11 cellular contexts compared by ENCODE assay signal in genomic region chr6:81613606-81614005, GRCh38.
A peak's percentile ranks its signal among the peaks of the same experiment; 100 is the strongest.
DNase-seq lines count a peak whose midpoint lies in the region; ATAC-seq and TF ChIP-seq lines count a peak whose summit lies in the region.
"Had no signal": no experiment of that assay in that cellular context is flagged by ENCODE, and none has a peak within 500 bp of the region (broad histone marks: within the 10 kb centered on the region; RNA-seq: fewer than 3 reads in every experiment).

No MANE protein-coding gene starts in this region.

- TF ChIP-seq CTCF in PC-3 (conservative IDR thresholded peaks at IDR 0.05; ENCODE audit: low read depth, low read length) = no peak
- no peak for TF ChIP-seq CTCF in osteoblast (IDR thresholded peaks at IDR 0.05; ENCODE audit: extremely low read depth, low read depth, low read length)

- no TSS peak for BruUV-seq in PC-3 (replicated peaks; lab: Mats Ljungman, UMichigan)

- intact Hi-C loops in PC-3 (cut with micrococcal nuclease) = loop anchor here (5.0 kb wide), 1 partner anchor 34 kb away; no protein-coding TSS in a partner anchor

- peak; percentile 32 for DNase-seq in DMS53 (lab: John Stamatoyannopoulos, UW)
- no peak for DNase-seq in DMS53 treated with DMSO at 0.1 percent for 48 hours (lab: John Stamatoyannopoulos, UW; ENCODE audit: unreplicated experiment)
- peak; percentile 57 for DNase-seq in PC-3
- peak; percentile 27 for DNase-seq in dedifferentiated amniotic fluid mesenchymal stem cell (ENCODE audit: extremely low spot score)
- no peak for DNase-seq in osteoblast (ENCODE audit: insufficient read length, low spot score, missing footprints)
- no peak for DNase-seq in OCI-M2 (lab: John Stamatoyannopoulos, UW; ENCODE audit: unreplicated experiment)
- DNase-seq in NCI-H1048 (lab: John Stamatoyannopoulos, UW) = no peak
- DNase-seq: effector memory CD4-positive, alpha-beta T cell; NCI-H446; right lobe of liver had no signal

- H3K27ac ChIP-seq in PC-3 (ENCODE audit: low read length) (peak overlapping the region; percentile 64), osteoblast (ENCODE audit: low read depth, low read length) (peak overlapping the region; percentile 83)
- H3K27ac ChIP-seq: right lobe of liver had no signal

- H3K4me1 ChIP-seq in PC-3 (ENCODE audit: insufficient read depth, low read length) (peaks cover 18% of the 10 kb centered on the region), osteoblast (ENCODE audit: insufficient read depth, low read length) (peaks cover 19% of the 10 kb centered on the region)
- H3K4me1 ChIP-seq: right lobe of liver had no signal

- ATAC-seq in PC-3 (peak; percentile 59), GM18519 (IDR thresholded peaks at IDR 0.05; ENCODE audit: low FRiP score, unreplicated experiment) (no peak)

- H3K4me2 ChIP-seq in PC-3 (ENCODE audit: low read length) = peak overlapping the region; percentile 55
- H3K4me2 ChIP-seq in osteoblast (ENCODE audit: insufficient read depth, low read length) = peak overlapping the region; percentile 63

- POLR2A ChIA-PET in PC-3 (lab: Charles Lee; ENCODE audit: unreplicated experiment) = interaction anchor here (0.6 kb wide), 1 partner anchor 140 kb away, joined by 8 read pairs; no protein-coding TSS in a partner anchor

- H3K79me2 ChIP-seq in PC-3 (ENCODE audit: low read length) (no peaks in the 10 kb centered on the region), osteoblast (ENCODE audit: insufficient read depth, low read length) (no peaks in the 10 kb centered on the region)

- H4K20me1 ChIP-seq in PC-3 (ENCODE audit: low read length) (no peaks in the 10 kb centered on the region), osteoblast (ENCODE audit: insufficient read depth, low read length) (no peaks in the 10 kb centered on the region)

- CTCF ChIA-PET in PC-3 (lab: Charles Lee) = no interaction called here

- no peaks in the 10 kb centered on the region for H3K9me2 ChIP-seq in PC-3 (replicated peaks; ENCODE audit: low read length)

- no peaks in the 10 kb centered on the region for H3K36me3 ChIP-seq in PC-3 (ENCODE audit: low read depth, low read length)
- H3K36me3 ChIP-seq in osteoblast (ENCODE audit: insufficient read depth, low read length) = no peaks in the 10 kb centered on the region
- H3K36me3 ChIP-seq: right lobe of liver had no signal

- H3K4me3 ChIP-seq in PC-3 (ENCODE audit: low read length) (no peak overlapping the region), osteoblast (ENCODE audit: insufficient read depth, low read length) (no peak overlapping the region)
- H3K4me3 ChIP-seq: right lobe of liver had no signal

- H3K9ac ChIP-seq in PC-3 (ENCODE audit: low read length) = no peak overlapping the region; the same call in 1 of the 2 replicates

- no peak overlapping the region; the same call in 1 of the 2 replicates for H2AFZ ChIP-seq in PC-3 (ENCODE audit: low read length)
- peak overlapping the region; percentile 1 for H2AFZ ChIP-seq in osteoblast (ENCODE audit: low read length)

- no peaks in the 10 kb centered on the region for H3K27me3 ChIP-seq in PC-3 (ENCODE audit: low read length)
- H3K27me3 ChIP-seq in osteoblast (ENCODE audit: insufficient read depth, low read length) = no peaks in the 10 kb centered on the region
- H3K27me3 ChIP-seq: right lobe of liver had no signal

- H3K9me3 ChIP-seq in PC-3 (ENCODE audit: low read length) (no peaks in the 10 kb centered on the region), osteoblast (ENCODE audit: low read depth, low read length) (no peaks in the 10 kb centered on the region)
- H3K9me3 ChIP-seq: right lobe of liver had no signal

- H3F3A ChIP-seq in PC-3 (ENCODE audit: low read length, unreplicated experiment) = no peaks in the 10 kb centered on the region

Comparison
In these comparisons a context has a peak if more than half of its experiments do, and no peak if none do; other contexts are left out.
1. DNase-seq: peak in DMS53 (single experiment), PC-3 (single experiment) and dedifferentiated amniotic fluid mesenchymal stem cell (single experiment); none in DMS53 treated with DMSO at 0.1 percent for 48 hours (single experiment), osteoblast (single experiment), OCI-M2 (single experiment) and NCI-H1048 (single experiment).